Comparison of ENCODE assay signal across 1 cellular context in genomic region chr2:26462511-26463251, GRCh38.
TF ChIP-seq lines count a peak whose summit lies in the region.

No MANE protein-coding gene starts in this region.

TF ChIP-seq in K562, 482 proteins besides CTCF, POLR2A, EP300 and RAD21 (continued from another document and continues in another):
- TF ChIP-seq ZNF407 (IDR thresholded peaks at IDR 0.05; ENCODE audit: low read depth) (no peak), RBM15 (IDR thresholded peaks at IDR 0.05; ENCODE audit: insufficient read depth, low read length) (no peak), STAT5B (CRISPR knock-in tag; IDR thresholded peaks at IDR 0.05) (no peak), BCLAF1 (IDR thresholded peaks at IDR 0.05; ENCODE audit: borderline replicate concordance in 1 of 2, control insufficient read depth in 1 of 2, low read depth in 2 of 2, low read length in 1 of 2) (no peak), GATAD2B (IDR thresholded peaks at IDR 0.05; ENCODE audit: borderline replicate concordance) (0 out of 2 replicates have a peak, but pooled peaks have one; percentile 19), CBX5 (IDR thresholded peaks at IDR 0.05; ENCODE audit: borderline replicate concordance, low read depth) (no peak), POU5F1 (IDR thresholded peaks at IDR 0.05; ENCODE audit: borderline replicate concordance, low read depth, low read length, partially characterized antibody) (no peak), DACH1 (IDR thresholded peaks at IDR 0.05; ENCODE audit: partially characterized antibody) (peak; percentile 82), SMARCB1 (IDR thresholded peaks at IDR 0.05; ENCODE audit: insufficient read length, low read depth) (no peak), BRD4 (IDR thresholded peaks at IDR 0.05) (no peak), RB1 (IDR thresholded peaks at IDR 0.05; ENCODE audit: low read depth) (peak; percentile 56; the same call in 1 of the 2 replicates), RFX7 (CRISPR knock-in tag; IDR thresholded peaks at IDR 0.05) (no peak), ZFP30 (CRISPR knock-in tag; IDR thresholded peaks at IDR 0.05; ENCODE audit: borderline replicate concordance) (no peak), ARID3B (CRISPR knock-in tag; IDR thresholded peaks at IDR 0.05; ENCODE audit: borderline replicate concordance) (no peak), FOSL1 (tag; conservative IDR thresholded peaks at IDR 0.05) (peak; percentile 69), ELF4 (CRISPR knock-in tag; IDR thresholded peaks at IDR 0.05) (no peak), ZNF318 (IDR thresholded peaks at IDR 0.05; ENCODE audit: borderline replicate concordance in 1 of 2, low read depth in 1 of 2) (no peak), HDAC3 (IDR thresholded peaks at IDR 0.05; ENCODE audit: borderline replicate concordance, partially characterized antibody) (no peak), SETDB1 (IDR thresholded peaks at IDR 0.05; ENCODE audit: low read length) (no peak), ATF7 (IDR thresholded peaks at IDR 0.05) (peak; percentile 53; the same call in 1 of the 2 replicates), ZBTB33 (CRISPR knock-in tag; IDR thresholded peaks at IDR 0.05) (no peak), TEAD1 (CRISPR knock-in tag; IDR thresholded peaks at IDR 0.05) (peak in 1 of 2 experiments; percentile 74; a peak in 1 of 4 replicates), KLF1 (tag; IDR thresholded peaks at IDR 0.05) (no peak)
- TF ChIP-seq, protein P1, sequence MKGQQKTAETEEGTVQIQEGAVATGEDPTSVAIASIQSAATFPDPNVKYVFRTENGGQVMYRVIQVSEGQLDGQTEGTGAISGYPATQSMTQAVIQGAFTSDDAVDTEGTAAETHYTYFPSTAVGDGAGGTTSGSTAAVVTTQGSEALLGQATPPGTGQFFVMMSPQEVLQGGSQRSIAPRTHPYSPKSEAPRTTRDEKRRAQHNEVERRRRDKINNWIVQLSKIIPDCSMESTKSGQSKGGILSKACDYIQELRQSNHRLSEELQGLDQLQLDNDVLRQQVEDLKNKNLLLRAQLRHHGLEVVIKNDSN (CRISPR knock-in tag; IDR thresholded peaks at IDR 0.05), result no peak
- TF ChIP-seq, protein P2, sequence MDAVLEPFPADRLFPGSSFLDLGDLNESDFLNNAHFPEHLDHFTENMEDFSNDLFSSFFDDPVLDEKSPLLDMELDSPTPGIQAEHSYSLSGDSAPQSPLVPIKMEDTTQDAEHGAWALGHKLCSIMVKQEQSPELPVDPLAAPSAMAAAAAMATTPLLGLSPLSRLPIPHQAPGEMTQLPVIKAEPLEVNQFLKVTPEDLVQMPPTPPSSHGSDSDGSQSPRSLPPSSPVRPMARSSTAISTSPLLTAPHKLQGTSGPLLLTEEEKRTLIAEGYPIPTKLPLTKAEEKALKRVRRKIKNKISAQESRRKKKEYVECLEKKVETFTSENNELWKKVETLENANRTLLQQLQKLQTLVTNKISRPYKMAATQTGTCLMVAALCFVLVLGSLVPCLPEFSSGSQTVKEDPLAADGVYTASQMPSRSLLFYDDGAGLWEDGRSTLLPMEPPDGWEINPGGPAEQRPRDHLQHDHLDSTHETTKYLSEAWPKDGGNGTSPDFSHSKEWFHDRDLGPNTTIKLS (IDR thresholded peaks at IDR 0.05; ENCODE audit: borderline replicate concordance, low read depth), result no peak
